Comparison of ENCODE assay signal across 9 cellular contexts in genomic region chr2:43159797-43160196, GRCh38.
A peak's percentile ranks its signal among the peaks of the same experiment; 100 is the strongest.
DNase-seq lines count a peak whose midpoint lies in the region; TF ChIP-seq lines count a peak whose summit lies in the region.
"Had no signal": no experiment of that assay in that cellular context is flagged by ENCODE, and none has a peak within 500 bp of the region (broad histone marks: within the 10 kb centered on the region; RNA-seq: fewer than 3 reads in every experiment).

No MANE protein-coding gene starts in this region.

- H3K9me3 ChIP-seq in CD4-positive, alpha-beta memory T cell (ENCODE audit: control insufficient read depth in 1 of 2, low read length in 2 of 2) = no peaks in the 10 kb centered on the region
- H3K9me3 ChIP-seq in MM.1S (replicated peaks; ENCODE audit: insufficient read depth, low read length) = no peaks in the 10 kb centered on the region
- H3K9me3 ChIP-seq in prostate gland = no peaks in the 10 kb centered on the region

- H4K20me1 ChIP-seq in MM.1S (ENCODE audit: insufficient read depth, low read length) = no peaks in the 10 kb centered on the region

- no peak for TF ChIP-seq CTCF in MM.1S (IDR thresholded peaks at IDR 0.05; ENCODE audit: low read length)
- TF ChIP-seq CTCF in prostate gland (IDR thresholded peaks at IDR 0.05) = no peak

- no peak overlapping the region for H3K4me2 ChIP-seq in MM.1S (ENCODE audit: low read depth, low read length)

- H3K9ac ChIP-seq in MM.1S (ENCODE audit: low read length) = no peak overlapping the region

- in situ Hi-C loops in G401 (cut with HindIII; ENCODE audit: low sequenced_read_pairs) = no loop called here

- peaks cover 17% of the 10 kb centered on the region for H3F3A ChIP-seq in MM.1S (ENCODE audit: insufficient read depth, low read length)

- H3K4me3 Mint-ChIP-seq in CD4-positive, alpha-beta memory T cell = peak overlapping the region; percentile 51 to 87 (median 79)

- DNase-seq in CD4-positive, alpha-beta memory T cell = no peak
- DNase-seq in MM.1S (no peak), epithelial cell of prostate (ENCODE audit: low read depth, low spot score) (no peak), prostate gland (ENCODE audit: low spot score) (no peak), G401 (ENCODE audit: low spot score) (no peak), ecto neural progenitor cell (ENCODE audit: low spot score) (no peak), C1 segment of cervical spinal cord (lab: John Stamatoyannopoulos, UW) (no peak), posterior vena cava (ENCODE audit: low spot score) (no peak)
- DNase-seq: retina had no signal

- H2AFZ ChIP-seq in MM.1S (ENCODE audit: low read length) = no peak overlapping the region

- H3K9me3 Mint-ChIP-seq in CD4-positive, alpha-beta memory T cell = peaks cover 0 to 2% (median 0%) of the 10 kb centered on the region in 8 donors

- peak overlapping the region; percentile 84 for H3K27ac ChIP-seq in CD4-positive, alpha-beta memory T cell (ENCODE audit: low read depth, low read length)
- H3K27ac ChIP-seq in MM.1S (ENCODE audit: low read length) (peak overlapping the region; percentile 82; the same call in 1 of the 2 replicates), epithelial cell of prostate (peak overlapping the region; percentile 98), prostate gland (peak overlapping the region; percentile 79 to 87)

- POLR2A ChIA-PET in CD4-positive, alpha-beta memory T cell (lab: Charles Lee; ENCODE audit: partially characterized antibody) = interaction anchor here (6.0 to 65.0 kb wide), 4 partner anchors 10 to 49 kb away, joined by 69 to 6960 read pairs (median 648); partner anchors contain the start of gene ZFP36L2

- H3K36me3 Mint-ChIP-seq in CD4-positive, alpha-beta memory T cell = peaks cover 0 to 4% of the 10 kb centered on the region in 2 donors

- peaks cover 39 to 93% (median 66%) of the 10 kb centered on the region in 4 donors for H3K4me1 Mint-ChIP-seq in CD4-positive, alpha-beta memory T cell

- H3K36me3 ChIP-seq in CD4-positive, alpha-beta memory T cell (ENCODE audit: insufficient read depth, low read length) = no peaks in the 10 kb centered on the region
- H3K36me3 ChIP-seq in MM.1S (replicated peaks; ENCODE audit: insufficient read depth, low read length) (no peaks in the 10 kb centered on the region), prostate gland (no peaks in the 10 kb centered on the region)

- H3K79me2 ChIP-seq in MM.1S (ENCODE audit: low read length) = no peaks in the 10 kb centered on the region

- 83% methylated on average over 7 of the region's 7 CpGs for WGBS in prostate gland

- CTCF ChIA-PET in CD4-positive, alpha-beta memory T cell (lab: Charles Lee; ENCODE audit: partially characterized antibody) = interaction anchor here (0.9 to 3.9 kb wide), 6 partner anchors 9 to 69 kb away, joined by 4 to 28 read pairs (median 7); no protein-coding TSS in a partner anchor

- H3K27ac Mint-ChIP-seq in CD4-positive, alpha-beta memory T cell = peak overlapping the region; percentile 97 to 99 (median 99)

- H3K4me1 ChIP-seq in CD4-positive, alpha-beta memory T cell (ENCODE audit: insufficient read depth, low read length) = peaks cover 77% of the 10 kb centered on the region
- H3K4me1 ChIP-seq in MM.1S (ENCODE audit: low read length) = peaks cover 23% of the 10 kb centered on the region
- peaks cover 13% of the 10 kb centered on the region for H3K4me1 ChIP-seq in prostate gland (replicated peaks)

- no peak for TF ChIP-seq POLR2A in prostate gland (IDR thresholded peaks at IDR 0.05)

- no peaks in the 10 kb centered on the region for H3K9me2 ChIP-seq in MM.1S (replicated peaks; ENCODE audit: insufficient read depth, low read length)

- H3K27me3 Mint-ChIP-seq in CD4-positive, alpha-beta memory T cell = no peaks in the 10 kb centered on the region

- no peaks in the 10 kb centered on the region for H3K27me3 ChIP-seq in CD4-positive, alpha-beta memory T cell (ENCODE audit: insufficient read depth, low read length)
- no peaks in the 10 kb centered on the region for H3K27me3 ChIP-seq in MM.1S (replicated peaks; ENCODE audit: insufficient read depth, low read length)
- no peaks in the 10 kb centered on the region for H3K27me3 ChIP-seq in prostate gland (replicated peaks; ENCODE audit: insufficient read depth)

- H3K4me3 ChIP-seq in CD4-positive, alpha-beta memory T cell (ENCODE audit: low read length in 2 of 2) = peak overlapping the region in 1 of 2 donors; percentile 40
- H3K4me3 ChIP-seq in MM.1S (ENCODE audit: low read length) (no peak overlapping the region), prostate gland (no peak overlapping the region)

- intact Hi-C loops in CD4-positive, alpha-beta memory T cell (cut with micrococcal nuclease) = loop anchor here (1.0 kb wide), 2 partner anchors 15 to 60 kb away; no protein-coding TSS in a partner anchor
- intact Hi-C loops in prostate gland (cut with DNase I) = loop anchor here (5.0 kb wide), 1 partner anchor 63 kb away; no protein-coding TSS in a partner anchor
- intact Hi-C loops in posterior vena cava (cut with DNase I) = no loop called here

Comparison
In these comparisons a context has a peak if more than half of its experiments do, and no peak if none do; other contexts are left out.
1. intact Hi-C loops: an anchor here in CD4-positive, alpha-beta memory T cell (1.0 kb wide) and prostate gland (5.0 kb wide); none called in posterior vena cava.